In the genomic region with DNA sequence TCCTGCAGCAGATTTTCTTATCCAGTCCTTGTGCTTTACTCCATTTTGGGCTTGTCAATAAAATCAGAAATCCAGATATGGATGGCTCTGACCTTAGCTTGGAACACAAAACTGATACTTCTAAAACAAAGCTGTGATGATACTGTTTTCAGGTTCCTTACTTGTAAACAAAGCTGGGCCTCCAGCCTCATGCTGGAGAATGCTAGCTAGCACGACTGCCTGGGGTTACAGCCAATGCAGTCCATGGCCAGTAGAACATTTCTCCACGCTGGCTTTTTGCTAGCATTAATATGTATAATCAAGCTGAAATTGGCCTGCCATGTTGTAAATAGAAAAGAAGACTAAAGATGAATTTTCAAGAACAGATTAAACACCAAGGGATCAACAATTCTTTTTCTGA, we compare ENCODE assay signal across 32 cellular contexts.
DNase-seq lines count a peak whose midpoint lies in the region; ATAC-seq and TF ChIP-seq lines count a peak whose summit lies in the region.
"Had no signal": no experiment of that assay in that cellular context is flagged by ENCODE, and none has a peak within 500 bp of the region (broad histone marks: within the 10 kb centered on the region; RNA-seq: fewer than 3 reads in every experiment).

No MANE protein-coding gene starts in this region.

- no peak for TF ChIP-seq POLR2A in Peyer's patch (IDR thresholded peaks at IDR 0.05)

- DNase-seq in G401 (ENCODE audit: low spot score): peak; percentile 54
- no peak for DNase-seq in OCI-LY7 (ENCODE audit: low spot score)
- DNase-seq in coronary artery (ENCODE audit: low spot score): no peak
- no peak for DNase-seq in osteoblast (ENCODE audit: insufficient read length, low spot score, missing footprints)
- no peak for DNase-seq in NCI-H2029 treated with DMSO at 0.1 percent for 48 hours (lab: John Stamatoyannopoulos, UW)
- DNase-seq in Peyer's patch: no peak
- DNase-seq: activated CD4-positive, alpha-beta T cell treated with anti-CD3 and anti-CD28 coated beads for 36 hours; activated effector memory CD4-positive, alpha-beta T cell treated with anti-CD3 and anti-CD28 coated beads, Interleukin-2, amount 50 U/mL, for 16 hours; activated naive CD8-positive, alpha-beta T cell treated with anti-CD3 and anti-CD28 coated beads for 36 hours; aorta; central memory CD4-positive, alpha-beta T cell; esophagus squamous epithelium; HCEC 1CT; hypothalamus; left colon; MV-4-11; NCI-H1436; NCI-H2107; NCI-H345; NCI-H748 treated with DMSO at 0.1 percent for 48 hours; posterior cingulate gyrus; SIG-M5; stimulated activated naive CD4-positive, alpha-beta T cell treated with Interleukin-2 at 50 U/mL for 16 hours; T-helper 9 cell; uterus had no signal

- no peaks in the 10 kb centered on the region for H3K4me1 ChIP-seq in OCI-LY7 (ENCODE audit: insufficient read depth, low read length, poor library complexity, severe bottlenecking)
- peaks cover 63% of the 10 kb centered on the region for H3K4me1 ChIP-seq in osteoblast (ENCODE audit: insufficient read depth, low read length)
- no peaks in the 10 kb centered on the region for H3K4me1 ChIP-seq in Peyer's patch
- H3K4me1 ChIP-seq: neural progenitor cell, right atrium auricular region, uterus had no signal

- no peak overlapping the region for H3K4me2 ChIP-seq in OCI-LY7 (ENCODE audit: low read length)
- H3K4me2 ChIP-seq in osteoblast (ENCODE audit: insufficient read depth, low read length): no peak overlapping the region
- H3K4me2 ChIP-seq: BLaER1, neural progenitor cell, smooth muscle cell had no signal

- in situ Hi-C loops in G401 (cut with HindIII; ENCODE audit: low sequenced_read_pairs): no loop called here

- TF ChIP-seq CTCF in OCI-LY7 (conservative IDR thresholded peaks at IDR 0.05; ENCODE audit: low read length): no peak
- TF ChIP-seq CTCF in coronary artery (IDR thresholded peaks at IDR 0.05): no peak
- TF ChIP-seq CTCF in osteoblast (IDR thresholded peaks at IDR 0.05; ENCODE audit: extremely low read depth, low read depth, low read length): no peak
- TF ChIP-seq CTCF in Peyer's patch (IDR thresholded peaks at IDR 0.05): no peak

- H3K36me3 ChIP-seq in OCI-LY7 (ENCODE audit: insufficient read depth, low read length) (peaks cover 91% of the 10 kb centered on the region), osteoblast (ENCODE audit: insufficient read depth, low read length) (peaks cover 34% of the 10 kb centered on the region), Peyer's patch (no peaks in the 10 kb centered on the region)
- H3K36me3 ChIP-seq: esophagus squamous epithelium, neural progenitor cell, right atrium auricular region, uterus had no signal

- BruUV-seq in OCI-LY7 (replicated peaks; lab: Mats Ljungman, UMichigan): TSS peak; percentile 8

- intact Hi-C loops in OCI-LY7 (cut with micrococcal nuclease; ENCODE audit: unreplicated experiment): no loop called here

- H3K79me2 ChIP-seq in OCI-LY7 (ENCODE audit: insufficient read depth, low read depth, low read length) (no peaks in the 10 kb centered on the region), osteoblast (ENCODE audit: insufficient read depth, low read length) (peaks cover 4% of the 10 kb centered on the region)

- H3K27ac ChIP-seq in OCI-LY7 (ENCODE audit: low read depth, low read length, poor library complexity, severe bottlenecking) (no peak overlapping the region), coronary artery (peak overlapping the region; percentile 30 to 66), osteoblast (ENCODE audit: low read depth, low read length) (peak overlapping the region; percentile 92), Peyer's patch (no peak overlapping the region)
- H3K27ac ChIP-seq: BLaER1, dorsolateral prefrontal cortex, neural progenitor cell, right atrium auricular region, uterus had no signal

- H3K9me2 ChIP-seq in OCI-LY7 (ENCODE audit: insufficient read depth, low read length): no peaks in the 10 kb centered on the region

- H3K9me3 ChIP-seq in OCI-LY7 (ENCODE audit: low read length) (no peaks in the 10 kb centered on the region), osteoblast (ENCODE audit: low read depth, low read length) (no peaks in the 10 kb centered on the region), Peyer's patch (no peaks in the 10 kb centered on the region)
- H3K9me3 ChIP-seq: BLaER1, esophagus squamous epithelium, right atrium auricular region, uterus had no signal

- POLR2A ChIA-PET in OCI-LY7 (lab: Charles Lee): interaction anchor here (0.8 to 1.2 kb wide), 2 partner anchors 10 to 14 kb away, joined by 3 to 4 read pairs; no protein-coding TSS in a partner anchor

- H4K20me1 ChIP-seq in OCI-LY7 (ENCODE audit: insufficient read depth, low read length) (no peaks in the 10 kb centered on the region), osteoblast (ENCODE audit: insufficient read depth, low read length) (no peaks in the 10 kb centered on the region)

- H2AFZ ChIP-seq in OCI-LY7 (ENCODE audit: low read length): no peak overlapping the region
- no peak overlapping the region for H2AFZ ChIP-seq in osteoblast (ENCODE audit: low read length)
- H2AFZ ChIP-seq: neural progenitor cell had no signal

- H3K4me3 ChIP-seq in OCI-LY7 (ENCODE audit: low read depth, low read length, poor library complexity, severe bottlenecking): no peak overlapping the region
- no peak overlapping the region for H3K4me3 ChIP-seq in coronary artery
- no peak overlapping the region for H3K4me3 ChIP-seq in osteoblast (ENCODE audit: insufficient read depth, low read length)
- no peak overlapping the region for H3K4me3 ChIP-seq in Peyer's patch
- H3K4me3 ChIP-seq: BLaER1, dorsolateral prefrontal cortex, esophagus squamous epithelium, neural progenitor cell, right atrium auricular region, smooth muscle cell, uterus had no signal

- CTCF ChIA-PET in OCI-LY7 (lab: Charles Lee; ENCODE audit: unreplicated experiment): no interaction called here

- H3K27me3 ChIP-seq in osteoblast (ENCODE audit: insufficient read depth, low read length): no peaks in the 10 kb centered on the region
- no peaks in the 10 kb centered on the region for H3K27me3 ChIP-seq in Peyer's patch
- H3K27me3 ChIP-seq: BLaER1, dorsolateral prefrontal cortex, esophagus squamous epithelium, neural progenitor cell, right atrium auricular region, uterus had no signal

- ATAC-seq in HG02970 (IDR thresholded peaks at IDR 0.05; ENCODE audit: low FRiP score, unreplicated experiment): no peak
- no peak for ATAC-seq in HG03432 (IDR thresholded peaks at IDR 0.05; ENCODE audit: unreplicated experiment)
- ATAC-seq: activated CD4-positive, alpha-beta T cell treated with anti-CD3 and anti-CD28 coated beads for 36 hours; left colon had no signal

Comparison
In these comparisons a context has a peak if more than half of its experiments do, and no peak if none do; other contexts are left out.
1. H3K27ac ChIP-seq: peak in coronary artery (2 of 2) and osteoblast (single experiment); none in OCI-LY7 (single experiment) and Peyer's patch (0 of 4).